In the genomic region with DNA sequence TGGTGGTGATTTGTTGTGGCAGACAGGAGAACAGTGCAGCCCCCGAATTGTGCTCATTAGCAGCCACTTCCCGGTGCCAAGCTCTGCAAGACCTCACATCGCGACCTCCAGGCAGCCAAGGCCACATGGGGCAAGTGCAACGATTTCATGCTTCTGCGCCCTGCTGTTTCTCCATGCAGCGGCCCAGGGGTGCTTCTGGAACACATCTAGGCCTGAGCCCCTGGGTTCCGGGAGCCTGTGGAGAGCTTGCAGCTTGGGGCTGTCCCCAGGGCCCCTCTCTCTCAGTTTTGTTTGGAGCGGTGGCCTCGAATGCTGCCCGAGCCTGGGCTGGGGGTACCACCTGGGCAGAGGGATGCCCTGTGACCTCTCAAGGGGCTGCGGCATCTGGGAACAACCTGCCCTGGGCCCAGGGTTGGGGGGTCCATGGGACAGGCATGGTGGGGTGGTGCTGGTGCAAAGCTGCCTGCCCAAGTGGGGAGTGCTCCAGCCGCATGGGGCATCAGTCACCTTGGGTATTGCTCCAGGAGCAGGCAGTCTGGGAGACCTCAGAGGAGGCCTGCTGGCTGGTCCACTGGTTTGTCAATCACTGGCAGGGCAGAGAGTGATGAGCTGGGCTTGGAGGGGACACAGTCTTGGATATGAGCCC, we compare ENCODE assay signal across 14 cellular contexts. TPM values are rescaled to one million over a fixed set of nuclear protein-coding genes. Genes with fewer than 3 reads are reported as not detected.
DNase-seq lines count a peak whose midpoint lies in the region; ATAC-seq, FAIRE-seq and TF ChIP-seq lines count a peak whose summit lies in the region.
"Had no signal": no experiment of that assay in that cellular context is flagged by ENCODE, and none has a peak within 500 bp of the region (broad histone marks: within the 10 kb centered on the region; RNA-seq: fewer than 3 reads in every experiment).

No MANE protein-coding gene starts in this region.

- ATAC-seq in A549 (peak; percentile 8 to 9; a peak in 3 of 6 replicates), left lobe of liver (peak; percentile 18)

- CTCF ChIA-PET in A549 (lab: Yijun Ruan, JAX), result interaction anchor here (0.7 to 15.2 kb wide), 36 partner anchors 9 to 787 kb away, joined by 3 to 262 read pairs (median 10); a partner anchor contains a TSS
- CTCF ChIA-PET in Caco-2 (lab: Charles Lee), result interaction anchor here (1.1 to 3.5 kb wide), 3 partner anchors 31 to 583 kb away, joined by 3 to 20 read pairs (median 10); no protein-coding TSS in a partner anchor

- FAIRE-seq in A549 (lab: Jason Lieb, UNC), result no peak

- no peak overlapping the region for H3K4me3 ChIP-seq in A549
- H3K4me3 ChIP-seq in Caco-2 (ENCODE audit: low read depth, low read length), result no peak overlapping the region
- H3K4me3 ChIP-seq in SK-N-MC, result no peak overlapping the region
- no peak overlapping the region for H3K4me3 ChIP-seq in BE2C (ENCODE audit: low read depth, low read length)
- H3K4me3 ChIP-seq in tibial artery, result no peak overlapping the region

- H3K4me1 ChIP-seq in A549, result peaks cover 26% of the 10 kb centered on the region
- H3K4me1 ChIP-seq in Caco-2, result no peaks in the 10 kb centered on the region; the same call in 1 of the 2 replicates
- H3K4me1 ChIP-seq in BE2C, result peaks cover 21% of the 10 kb centered on the region
- peaks cover 0 to 10% (median 5%) of the 10 kb centered on the region in 4 donors for H3K4me1 ChIP-seq in tibial artery

- peaks cover 8% of the 10 kb centered on the region for H3K4me1 Mint-ChIP-seq in Caco-2 (ENCODE audit: low read depth, unreplicated experiment)

- H3K36me3 ChIP-seq in Caco-2 (ENCODE audit: control insufficient read depth, insufficient read depth, low read length), result no peaks in the 10 kb centered on the region
- H3K36me3 ChIP-seq in SK-N-MC (ENCODE audit: insufficient read depth, low read length), result no peaks in the 10 kb centered on the region
- no peaks in the 10 kb centered on the region for H3K36me3 ChIP-seq in BE2C
- H3K36me3 ChIP-seq in tibial artery, result peaks cover 0 to 6% (median 0%) of the 10 kb centered on the region in 3 donors

- POLR2A ChIA-PET in A549 (lab: Yijun Ruan, JAX), result interaction anchor here (1.5 kb wide), 1 partner anchor 544 kb away, joined by 7 read pairs; no protein-coding TSS in a partner anchor
- POLR2A ChIA-PET in Caco-2 (lab: Charles Lee), result no interaction called here

- peaks cover 15% of the 10 kb centered on the region for H3K36me3 Mint-ChIP-seq in Caco-2 (ENCODE audit: insufficient read depth, unreplicated experiment)
- H3K36me3 Mint-ChIP-seq: CD8-positive, alpha-beta T cell had no signal

- H3K4me3 Mint-ChIP-seq in Caco-2 (ENCODE audit: unreplicated experiment), result no peak overlapping the region
- H3K4me3 Mint-ChIP-seq: CD8-positive, alpha-beta T cell; H9 had no signal

- TF ChIP-seq POLR2A in A549 (IDR thresholded peaks at IDR 0.05; ENCODE audit: low read length), result no peak

- H3K9me3 Mint-ChIP-seq in Caco-2 (ENCODE audit: unreplicated experiment), result no peaks in the 10 kb centered on the region
- H3K9me3 Mint-ChIP-seq: CD8-positive, alpha-beta T cell; H9 had no signal

- H3K27ac ChIP-seq in A549, result no peak overlapping the region
- H3K27ac ChIP-seq in SK-N-MC, result peak overlapping the region; percentile 49; the same call in 1 of the 2 replicates
- H3K27ac ChIP-seq in tibial artery, result no peak overlapping the region
- H3K27ac ChIP-seq: C4-2B, KMS-11 had no signal

- H3K27ac Mint-ChIP-seq in Caco-2 (ENCODE audit: unreplicated experiment), result peak overlapping the region; percentile 30
- H3K27ac Mint-ChIP-seq: CD8-positive, alpha-beta T cell had no signal

- no peak for TF ChIP-seq CTCF in A549 (IDR thresholded peaks at IDR 0.05)
- TF ChIP-seq CTCF in Caco-2 (IDR thresholded peaks at IDR 0.05; ENCODE audit: insufficient read depth in 1 of 2, low read depth in 1 of 2, low read length in 1 of 2, severe bottlenecking in 1 of 2, unreplicated experiment in 1 of 2), result no peak
- TF ChIP-seq CTCF in BE2C (IDR thresholded peaks at IDR 0.05; ENCODE audit: low read depth, low read length), result no peak
- no peak for TF ChIP-seq CTCF in tibial artery (IDR thresholded peaks at IDR 0.05)

- TF ChIP-seq EP300 in A549 (IDR thresholded peaks at IDR 0.05), result no peak

- no peaks in the 10 kb centered on the region for H3K27me3 Mint-ChIP-seq in Caco-2 (ENCODE audit: insufficient read depth, unreplicated experiment)

- no TSS peak for BruUV-seq in Caco-2 (replicated peaks; lab: Mats Ljungman, UMichigan)

- H3K27me3 ChIP-seq in Caco-2 (replicated peaks; ENCODE audit: control insufficient read depth, insufficient read depth, low read length), result no peaks in the 10 kb centered on the region
- no peaks in the 10 kb centered on the region for H3K27me3 ChIP-seq in BE2C
- peaks cover 0 to 4% of the 10 kb centered on the region in 2 donors for H3K27me3 ChIP-seq in tibial artery

- H3K9ac ChIP-seq in SK-N-MC (ENCODE audit: insufficient read length), result no peak overlapping the region
- H3K9ac ChIP-seq: KMS-11 had no signal

- H3K4me2 ChIP-seq in A549, result no peak overlapping the region
- H3K4me2 ChIP-seq: KMS-11 had no signal

- H3K9me3 ChIP-seq in A549, result no peaks in the 10 kb centered on the region
- no peaks in the 10 kb centered on the region for H3K9me3 ChIP-seq in Caco-2
- no peaks in the 10 kb centered on the region for H3K9me3 ChIP-seq in SK-N-MC (ENCODE audit: low read depth, low read length)
- H3K9me3 ChIP-seq in BE2C, result no peaks in the 10 kb centered on the region
- no peaks in the 10 kb centered on the region for H3K9me3 ChIP-seq in tibial artery

- DNase-seq in A549 (ENCODE audit: low read depth in 1 of 2, low spot score in 1 of 2) (no peak), Caco-2 (no peak), SK-N-MC (ENCODE audit: low read depth, low spot score) (no peak), left lobe of liver (ENCODE audit: low spot score) (no peak), epidermal melanocyte (ENCODE audit: insufficient read length, low spot score) (no peak), BE2C (no peak), tibial artery (no peak)

- no peak for TF ChIP-seq RAD21 in A549 (conservative IDR thresholded peaks at IDR 0.05 in 1 of 2, IDR thresholded peaks at IDR 0.05 in 1 of 2)

- WGBS in A549 (ENCODE audit: missing lambda C conversion rate), result 80% methylated on average over 10 of the region's 13 CpGs

- intact Hi-C loops in Caco-2 (cut with micrococcal nuclease; ENCODE audit: unreplicated experiment) (loop anchor here (1.0 to 5.0 kb wide), 7 partner anchors 31 to 570 kb away; no protein-coding TSS in a partner anchor), tibial artery (cut with DNase I; ENCODE audit: low total_unique reads) (loop anchor here (1.0 kb wide), 1 partner anchor 543 kb away; no protein-coding TSS in a partner anchor)

TF ChIP-seq in A549, 52 proteins besides CTCF, POLR2A, EP300 and RAD21:
- TF ChIP-seq POLR2AphosphoS2 (conservative IDR thresholded peaks at IDR 0.05; ENCODE audit: low read length), result no peak
- no peak for TF ChIP-seq NPAS2 (CRISPR knock-in tag; IDR thresholded peaks at IDR 0.05; ENCODE audit: borderline replicate concordance)
- TF ChIP-seq ZFP36 (IDR thresholded peaks at IDR 0.05; ENCODE audit: borderline replicate concordance, partially characterized antibody), result no peak
- TF ChIP-seq, protein P1, sequence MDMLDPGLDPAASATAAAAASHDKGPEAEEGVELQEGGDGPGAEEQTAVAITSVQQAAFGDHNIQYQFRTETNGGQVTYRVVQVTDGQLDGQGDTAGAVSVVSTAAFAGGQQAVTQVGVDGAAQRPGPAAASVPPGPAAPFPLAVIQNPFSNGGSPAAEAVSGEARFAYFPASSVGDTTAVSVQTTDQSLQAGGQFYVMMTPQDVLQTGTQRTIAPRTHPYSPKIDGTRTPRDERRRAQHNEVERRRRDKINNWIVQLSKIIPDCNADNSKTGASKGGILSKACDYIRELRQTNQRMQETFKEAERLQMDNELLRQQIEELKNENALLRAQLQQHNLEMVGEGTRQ (IDR thresholded peaks at IDR 0.05), result no peak
- no peak for TF ChIP-seq CHD4 (IDR thresholded peaks at IDR 0.05; ENCODE audit: borderline replicate concordance)
- no peak for TF ChIP-seq HEYL (CRISPR knock-in tag; IDR thresholded peaks at IDR 0.05)
- no peak for TF ChIP-seq SREBF2 (IDR thresholded peaks at IDR 0.05)
- TF ChIP-seq PHF8 (IDR thresholded peaks at IDR 0.05; ENCODE audit: borderline replicate concordance, low read depth), result no peak
- TF ChIP-seq NR3C1 (IDR thresholded peaks at IDR 0.05), result no peak
- no peak for TF ChIP-seq RFX5 (IDR thresholded peaks at IDR 0.05)
- TF ChIP-seq, protein P2, sequence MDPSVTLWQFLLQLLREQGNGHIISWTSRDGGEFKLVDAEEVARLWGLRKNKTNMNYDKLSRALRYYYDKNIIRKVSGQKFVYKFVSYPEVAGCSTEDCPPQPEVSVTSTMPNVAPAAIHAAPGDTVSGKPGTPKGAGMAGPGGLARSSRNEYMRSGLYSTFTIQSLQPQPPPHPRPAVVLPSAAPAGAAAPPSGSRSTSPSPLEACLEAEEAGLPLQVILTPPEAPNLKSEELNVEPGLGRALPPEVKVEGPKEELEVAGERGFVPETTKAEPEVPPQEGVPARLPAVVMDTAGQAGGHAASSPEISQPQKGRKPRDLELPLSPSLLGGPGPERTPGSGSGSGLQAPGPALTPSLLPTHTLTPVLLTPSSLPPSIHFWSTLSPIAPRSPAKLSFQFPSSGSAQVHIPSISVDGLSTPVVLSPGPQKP (IDR thresholded peaks at IDR 0.05; ENCODE audit: low read depth, low read length), result no peak
TF ChIP-seq in A549: peak in this region for 0.

RNA-seq across cellular contexts. Expression of a gene that starts 51.8 kb away (rescaled TPM):
- polyA plus RNA-seq in A549 (2011; rRNA removed) (8.1 and 8.9 TPM in 2 replicates), A549 (2017; fragmentation: RNase III; extraction: RNeasy Plus Mini Kit Qiagen cat#74134 plus additional on column Dnase treatment) (8.8 to 9.1 TPM (median 9.0 TPM) in 3 replicates)
- 9.4 and 11.6 TPM in 2 replicates for polyA plus RNA-seq in A549 (2012; cell fraction: cytosol; rRNA removed)
- 34.4 and 38.1 TPM in 2 replicates for polyA plus RNA-seq in A549 (2012; cell fraction: nucleus; rRNA removed)
- 10.1 and 13.1 TPM in 2 replicates for polyA minus RNA-seq in A549 (2011; rRNA and poly(A)+ RNA removed)
- total RNA-seq in Caco-2 (2022) (59.5 and 63.6 TPM in 2 replicates), left lobe of liver (35.0 TPM)
- polyA plus RNA-seq in BE2C (2012; ENCODE audit: insufficient read depth, insufficient read length, low read depth), result 17.3 TPM

RNA-seq across cellular contexts. Expression of a gene that starts 55.2 kb away (rescaled TPM):
- 0.08 and 0.24 TPM in 2 replicates for polyA plus RNA-seq in A549 (2011; rRNA removed)
- 0.01 TPM in 2 replicates for polyA plus RNA-seq in A549 (2012; cell fraction: cytosol; rRNA removed)
- polyA plus RNA-seq in A549 (2012; cell fraction: nucleus; rRNA removed), result 0.23 and 0.27 TPM in 2 replicates
- 0.05 to 0.08 TPM in 2 of 3 replicates, not detected in the other for polyA plus RNA-seq in A549 (2017; fragmentation: RNase III; extraction: RNeasy Plus Mini Kit Qiagen cat#74134 plus additional on column Dnase treatment)
- 0.15 and 0.21 TPM in 2 replicates for polyA minus RNA-seq in A549 (2011; rRNA and poly(A)+ RNA removed)
- 0.12 and 0.66 TPM in 2 replicates for total RNA-seq in Caco-2 (2022)
- not detected for total RNA-seq in left lobe of liver
- 0.76 TPM for polyA plus RNA-seq in BE2C (2012; ENCODE audit: insufficient read depth, insufficient read length, low read depth)
- total RNA-seq: CD8-positive, alpha-beta T cell; Daoy; HT-29; LHCN-M2 had no signal
